ENCODE assay signal across 1 cellular context in the genomic region with DNA sequence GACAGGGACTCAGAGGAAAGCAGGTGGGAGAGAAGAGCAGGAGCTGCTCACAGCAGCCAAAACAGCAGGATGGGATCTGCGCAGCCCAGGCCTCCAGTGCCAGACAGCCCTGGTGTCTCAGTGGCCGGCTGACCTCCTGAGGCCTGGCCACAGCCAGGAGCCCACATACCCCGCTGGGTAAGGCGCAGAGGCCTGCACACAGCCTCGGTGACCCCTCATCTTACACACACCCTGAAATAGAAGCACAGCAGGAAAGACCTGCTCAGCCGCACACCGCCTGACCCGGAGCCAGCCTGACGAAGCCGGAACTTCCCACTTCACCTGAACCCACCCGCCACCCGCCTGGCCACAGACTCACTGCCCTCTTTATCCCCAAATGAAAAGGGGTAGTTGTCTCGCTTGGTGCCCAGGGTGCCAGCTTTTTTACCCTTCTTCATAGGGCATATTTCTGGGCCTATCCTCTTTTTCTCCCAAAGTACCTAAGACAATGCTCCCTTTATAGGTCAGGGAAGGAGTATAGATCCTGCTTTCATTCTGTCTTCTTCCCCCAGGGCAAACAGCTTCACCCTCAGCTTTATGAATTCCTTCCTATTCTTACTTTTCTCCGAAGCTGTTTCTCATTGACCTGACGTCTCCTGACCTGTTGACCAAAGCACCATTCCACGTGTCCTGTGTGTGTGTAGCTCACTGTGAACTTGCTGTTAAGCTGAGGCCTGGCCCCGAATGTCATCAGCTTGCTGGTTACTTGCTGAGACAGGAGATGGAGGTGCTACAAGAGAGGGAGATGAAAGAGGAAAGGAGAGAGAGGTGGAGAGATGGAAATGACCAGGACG.
TF ChIP-seq lines count a peak whose summit lies in the region.

No MANE protein-coding gene starts in this region.

TF ChIP-seq in IMR-90, 13 proteins besides CTCF, POLR2A, EP300 and RAD21 (continued from another document):
- no peak for TF ChIP-seq SMC3 (IDR thresholded peaks at IDR 0.05; ENCODE audit: low read depth, low read length)
- TF ChIP-seq, protein P1, sequence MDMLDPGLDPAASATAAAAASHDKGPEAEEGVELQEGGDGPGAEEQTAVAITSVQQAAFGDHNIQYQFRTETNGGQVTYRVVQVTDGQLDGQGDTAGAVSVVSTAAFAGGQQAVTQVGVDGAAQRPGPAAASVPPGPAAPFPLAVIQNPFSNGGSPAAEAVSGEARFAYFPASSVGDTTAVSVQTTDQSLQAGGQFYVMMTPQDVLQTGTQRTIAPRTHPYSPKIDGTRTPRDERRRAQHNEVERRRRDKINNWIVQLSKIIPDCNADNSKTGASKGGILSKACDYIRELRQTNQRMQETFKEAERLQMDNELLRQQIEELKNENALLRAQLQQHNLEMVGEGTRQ (IDR thresholded peaks at IDR 0.05; ENCODE audit: low read depth, low read length) = no peak
- TF ChIP-seq MAZ (IDR thresholded peaks at IDR 0.05; ENCODE audit: borderline replicate concordance, low read depth, low read length) = no peak
- no peak for TF ChIP-seq FOS (IDR thresholded peaks at IDR 0.05; ENCODE audit: low read depth, low read length)
- TF ChIP-seq MXI1 (IDR thresholded peaks at IDR 0.05; ENCODE audit: borderline replicate concordance, low read depth, low read length) = no peak
- TF ChIP-seq NFE2L2 (IDR thresholded peaks at IDR 0.05; ENCODE audit: low read depth, low read length) = no peak
TF ChIP-seq in IMR-90: peak in this region for 0.
